In the genomic region with DNA sequence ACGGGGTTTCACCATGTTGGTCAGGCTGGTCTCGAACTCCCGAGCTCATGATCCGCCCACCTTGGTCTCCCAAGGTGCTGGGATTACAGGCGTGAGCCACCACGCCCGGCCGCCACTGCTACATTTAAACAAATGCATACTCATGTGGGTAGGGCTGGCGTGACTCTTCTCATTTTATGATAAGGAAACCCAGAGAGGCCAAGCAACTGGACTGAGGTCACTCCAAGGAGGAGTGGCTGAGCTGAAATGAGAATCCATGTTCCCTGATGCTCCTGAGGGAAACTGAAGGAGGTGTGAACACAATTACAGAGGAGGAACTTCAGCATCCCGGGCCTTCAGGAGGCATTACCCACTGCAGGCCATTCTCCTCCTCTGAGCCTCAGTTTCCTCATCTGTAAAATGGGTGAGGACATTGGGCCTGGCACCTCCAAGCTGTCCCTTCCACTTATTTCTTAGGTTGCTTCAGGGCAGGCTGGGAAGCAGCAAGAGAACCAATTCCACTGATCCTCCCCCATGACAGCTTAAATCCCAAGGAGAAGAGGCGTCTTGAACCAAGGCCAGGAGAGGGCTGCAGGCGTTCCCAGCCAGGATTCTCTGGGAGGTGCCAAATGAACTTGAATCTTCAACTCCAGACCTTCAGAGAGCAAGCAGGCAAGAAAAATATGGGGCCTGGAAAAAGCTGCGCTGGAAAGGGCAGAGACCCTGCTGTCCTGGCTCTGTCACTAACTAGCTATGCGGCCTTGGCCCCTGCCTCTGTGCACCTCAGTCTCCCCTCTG, we compare ENCODE assay signal across 23 cellular contexts. TPM values are rescaled to one million over a fixed set of nuclear protein-coding genes. Genes with fewer than 3 reads are reported as not detected.
DNase-seq lines count a peak whose midpoint lies in the region; ATAC-seq, FAIRE-seq and TF ChIP-seq lines count a peak whose summit lies in the region.
"Had no signal": no experiment of that assay in that cellular context is flagged by ENCODE, and none has a peak within 500 bp of the region (broad histone marks: within the 10 kb centered on the region; RNA-seq: fewer than 3 reads in every experiment).

No MANE protein-coding gene starts in this region.

- H3K79me2 ChIP-seq in HCT116 (ENCODE audit: insufficient read depth, low read length) (peaks cover 8% of the 10 kb centered on the region; the same call in 1 of the 2 replicates), HepG2 (ENCODE audit: insufficient read depth, low read length) (peaks cover 44% of the 10 kb centered on the region)

- H3K4me3 ChIP-seq in HCT116 (replicated peaks in 1 of 2; ENCODE audit: low read depth in 1 of 2, low read length in 2 of 2) (no peak overlapping the region), HepG2 (replicated peaks in 1 of 3; ENCODE audit: insufficient read depth in 1 of 3, low read depth in 2 of 3, low read length in 3 of 3) (peak overlapping the region in 1 of 3 experiments; percentile 92; a peak in 1 of 6 replicates)
- H3K4me3 ChIP-seq: ascending aorta, heart right ventricle, lower lobe of right lung, psoas muscle had no signal

- peaks cover 12 to 33% of the 10 kb centered on the region in 2 experiments; a peak in 2 of 4 replicates for H3K4me1 ChIP-seq in HCT116 (ENCODE audit: control insufficient read depth in 1 of 2, insufficient read depth in 2 of 2, low read length in 2 of 2)
- H3K4me1 ChIP-seq in HepG2 (ENCODE audit: insufficient read depth, low read length): peaks cover 56% of the 10 kb centered on the region

- FAIRE-seq in HepG2 (lab: Jason Lieb, UNC): no peak

- no peak for TF ChIP-seq EP300 in HepG2 (IDR thresholded peaks at IDR 0.05; ENCODE audit: low read depth in 2 of 2, low read length in 2 of 2)
- no peak for TF ChIP-seq EP300 in HepG2 (CRISPR knock-in tag; IDR thresholded peaks at IDR 0.05; ENCODE audit: borderline replicate concordance)

- H3K27me3 ChIP-seq in HCT116 (ENCODE audit: insufficient read depth, low read length) (no peaks in the 10 kb centered on the region), HepG2 (ENCODE audit: control insufficient read depth in 1 of 2, insufficient read depth in 2 of 2, low read length in 2 of 2) (no peaks in the 10 kb centered on the region; a peak in 1 of 5 replicates)
- H3K27me3 ChIP-seq: ascending aorta, heart right ventricle had no signal

- H3K9me2 ChIP-seq in HCT116 (ENCODE audit: insufficient read depth): no peaks in the 10 kb centered on the region

- H3K9me3 Mint-ChIP-seq in brain: no peaks in the 10 kb centered on the region
- H3K9me3 Mint-ChIP-seq in stimulated activated effector memory CD8-positive, alpha-beta T cell treated with anti-CD3 and anti-CD28 coated beads, Interleukin-12 subunit alpha, Interleukin-12 subunit beta, amount 100 ng/mL, for 72 hours: no peaks in the 10 kb centered on the region
- no peaks in the 10 kb centered on the region for H3K9me3 Mint-ChIP-seq in naive thymus-derived CD8-positive, alpha-beta T cell
- H3K9me3 Mint-ChIP-seq: activated naive CD4-positive, alpha-beta T cell treated with anti-CD3 and anti-CD28 coated beads for 36 hours; CD4-positive, alpha-beta memory T cell; endodermal cell; naive thymus-derived CD4-positive, alpha-beta T cell had no signal

- DNase-seq in HCT116 (ENCODE audit: low read depth, low spot score) (no peak), HepG2 (ENCODE audit: low spot score) (no peak)
- DNase-seq in stimulated activated effector memory CD8-positive, alpha-beta T cell treated with anti-CD3 and anti-CD28 coated beads, Interleukin-12 subunit alpha, Interleukin-12 subunit beta, amount 100 ng/mL, for 72 hours (ENCODE audit: low spot score in 2 of 2): no peak
- no peak for DNase-seq in naive thymus-derived CD8-positive, alpha-beta T cell
- DNase-seq: activated naive CD4-positive, alpha-beta T cell treated with anti-CD3 and anti-CD28 coated beads for 36 hours; CD4-positive, alpha-beta memory T cell; cerebellar nuclear complex; DMS53; endodermal cell; heart right ventricle; Karpas-422; lower lobe of right lung; naive thymus-derived CD4-positive, alpha-beta T cell; NCI-H1092; NCI-H510A; RPMI8226; stimulated activated CD4-positive, alpha-beta T cell treated with anti-CD3 and anti-CD28 coated beads, Interleukin-4, amount 100 ng/mL, for 24 hours had no signal

- no peaks in the 10 kb centered on the region for H4K20me1 ChIP-seq in HCT116 (ENCODE audit: insufficient read depth)
- H4K20me1 ChIP-seq in HepG2 (ENCODE audit: insufficient read depth, low read length): peaks cover 29% of the 10 kb centered on the region

- RAD21 ChIA-PET in HCT116 (lab: Charles Lee; ENCODE audit: low non-redundant PET in 1 of 2, low total read pairs in 2 of 2, uncharacterized antibody in 2 of 2, unreplicated experiment in 2 of 2): no interaction called here

- TF ChIP-seq POLR2A in HCT116 (IDR thresholded peaks at IDR 0.05; ENCODE audit: borderline replicate concordance, extremely low read depth, insufficient read depth, insufficient read length) (no peak), HepG2 (IDR thresholded peaks at IDR 0.05; ENCODE audit: insufficient read depth in 1 of 2, low read depth in 2 of 2, low read length in 2 of 2) (no peak)

- H3K36me3 ChIP-seq in HCT116 (ENCODE audit: control insufficient read depth in 1 of 2, insufficient read depth in 2 of 2, low read length in 2 of 2) (no peaks in the 10 kb centered on the region), HepG2 (replicated peaks in 1 of 2; ENCODE audit: control insufficient read depth in 1 of 2, insufficient read depth in 2 of 2, low read length in 2 of 2) (peaks cover 5 to 15% of the 10 kb centered on the region in 2 experiments)
- H3K36me3 ChIP-seq: ascending aorta had no signal

- no peak overlapping the region for H3K27ac ChIP-seq in HCT116 (ENCODE audit: low read depth, low read length)
- no peak overlapping the region for H3K27ac ChIP-seq in HepG2 (ENCODE audit: extremely low read length, insufficient read depth, low read length)
- H3K27ac ChIP-seq: ascending aorta, lower lobe of right lung, psoas muscle had no signal

- H3K4me1 Mint-ChIP-seq in brain: peaks cover 46% of the 10 kb centered on the region
- no peaks in the 10 kb centered on the region for H3K4me1 Mint-ChIP-seq in stimulated activated effector memory CD8-positive, alpha-beta T cell treated with anti-CD3 and anti-CD28 coated beads, Interleukin-12 subunit alpha, Interleukin-12 subunit beta, amount 100 ng/mL, for 72 hours
- peaks cover 0 to 16% (median 7%) of the 10 kb centered on the region in 4 donors for H3K4me1 Mint-ChIP-seq in naive thymus-derived CD8-positive, alpha-beta T cell

- no peak overlapping the region for H3K4me2 ChIP-seq in HCT116 (ENCODE audit: low read length)
- peak overlapping the region; percentile 91 for H3K4me2 ChIP-seq in HepG2 (ENCODE audit: low read depth, low read length)

- BruUV-seq in HCT116 (replicated peaks; lab: Mats Ljungman, UMichigan) (TSS peak; percentile 24), HepG2 (replicated peaks; lab: Mats Ljungman, UMichigan) (no TSS peak)

- peaks cover 4% of the 10 kb centered on the region for H3K27me3 Mint-ChIP-seq in brain
- H3K27me3 Mint-ChIP-seq in naive thymus-derived CD8-positive, alpha-beta T cell: peaks cover 0 to 22% (median 6%) of the 10 kb centered on the region in 5 donors
- H3K27me3 Mint-ChIP-seq: CD4-positive, alpha-beta memory T cell had no signal

- H3K27ac Mint-ChIP-seq in brain: peak overlapping the region in 3 of 5 experiments; percentile 30 to 72 (median 56)
- H3K27ac Mint-ChIP-seq in stimulated activated effector memory CD8-positive, alpha-beta T cell treated with anti-CD3 and anti-CD28 coated beads, Interleukin-12 subunit alpha, Interleukin-12 subunit beta, amount 100 ng/mL, for 72 hours: peak overlapping the region; percentile 73
- H3K27ac Mint-ChIP-seq in naive thymus-derived CD8-positive, alpha-beta T cell: no peak overlapping the region
- H3K27ac Mint-ChIP-seq: activated naive CD4-positive, alpha-beta T cell treated with anti-CD3 and anti-CD28 coated beads for 36 hours; endodermal cell had no signal

- intact Hi-C loops in HCT116 (cut with micrococcal nuclease): no loop called here
- intact Hi-C loops in HepG2 (cut with micrococcal nuclease; ENCODE audit: unreplicated experiment): no loop called here

- peak overlapping the region in 4 of 5 experiments; percentile 39 to 85 (median 46) for H3K4me3 Mint-ChIP-seq in brain
- no peak overlapping the region for H3K4me3 Mint-ChIP-seq in stimulated activated effector memory CD8-positive, alpha-beta T cell treated with anti-CD3 and anti-CD28 coated beads, Interleukin-12 subunit alpha, Interleukin-12 subunit beta, amount 100 ng/mL, for 72 hours
- H3K4me3 Mint-ChIP-seq in naive thymus-derived CD8-positive, alpha-beta T cell: peak overlapping the region in 2 of 10 donors; percentile 22 to 55
- H3K4me3 Mint-ChIP-seq: activated naive CD4-positive, alpha-beta T cell treated with anti-CD3 and anti-CD28 coated beads for 36 hours had no signal

- H3K9ac ChIP-seq in HCT116 (ENCODE audit: low read length) (no peak overlapping the region), HepG2 (ENCODE audit: insufficient read depth, low read depth, low read length) (peak overlapping the region; percentile 95; the same call in 1 of the 2 replicates)

- no peaks in the 10 kb centered on the region for H3K9me3 ChIP-seq in HCT116 (ENCODE audit: control insufficient read depth in 1 of 2, insufficient read depth in 1 of 2, low read depth in 1 of 2, low read length in 2 of 2)
- H3K9me3 ChIP-seq in HepG2 (ENCODE audit: low read length): no peaks in the 10 kb centered on the region
- H3K9me3 ChIP-seq: ascending aorta, heart right ventricle, lower lobe of right lung, psoas muscle had no signal

- no peaks in the 10 kb centered on the region for H3K36me3 Mint-ChIP-seq in brain
- no peaks in the 10 kb centered on the region for H3K36me3 Mint-ChIP-seq in stimulated activated effector memory CD8-positive, alpha-beta T cell treated with anti-CD3 and anti-CD28 coated beads, Interleukin-12 subunit alpha, Interleukin-12 subunit beta, amount 100 ng/mL, for 72 hours
- H3K36me3 Mint-ChIP-seq in naive thymus-derived CD8-positive, alpha-beta T cell: no peaks in the 10 kb centered on the region
- H3K36me3 Mint-ChIP-seq: CD4-positive, alpha-beta memory T cell; naive thymus-derived CD4-positive, alpha-beta T cell had no signal

- TF ChIP-seq RAD21 in HCT116 (IDR thresholded peaks at IDR 0.05; ENCODE audit: low read depth) (no peak), HepG2 (CRISPR knock-in tag; IDR thresholded peaks at IDR 0.05) (no peak)

- no peak for ATAC-seq in HCT116
- no peak for ATAC-seq in HepG2
- ATAC-seq in stimulated activated effector memory CD8-positive, alpha-beta T cell treated with anti-CD3 and anti-CD28 coated beads, Interleukin-12 subunit alpha, Interleukin-12 subunit beta, amount 100 ng/mL, for 72 hours: no peak
- ATAC-seq in GM19455 (IDR thresholded peaks at IDR 0.05; ENCODE audit: unreplicated experiment): no peak
- ATAC-seq in HG02610 (IDR thresholded peaks at IDR 0.05; ENCODE audit: unreplicated experiment): no peak
- no peak for ATAC-seq in GM19023 (IDR thresholded peaks at IDR 0.05; ENCODE audit: unreplicated experiment)
- no peak for ATAC-seq in naive thymus-derived CD8-positive, alpha-beta T cell
- ATAC-seq: heart right ventricle; lower lobe of right lung; naive thymus-derived CD4-positive, alpha-beta T cell; psoas muscle had no signal

- 93% methylated on average over 13 of the region's 14 CpGs for WGBS in HepG2 (ENCODE audit: low lambda C conversion rate)

- POLR2A ChIA-PET in HCT116 (lab: Charles Lee) (no interaction called here), HepG2 (lab: Yijun Ruan, JAX) (interaction anchor here (0.7 to 11.6 kb wide), 4 partner anchors 15 to 88 kb away, joined by 3 to 383 read pairs (median 80); partner anchors contain the start of gene KCTD17)
- POLR2A ChIA-PET in naive thymus-derived CD8-positive, alpha-beta T cell (lab: Charles Lee): no interaction called here

- CTCF ChIA-PET in HCT116 (lab: Charles Lee) (interaction anchor here (2.0 kb wide), 1 partner anchor 18 kb away, joined by 4 read pairs; no protein-coding TSS in a partner anchor), HepG2 (lab: Yijun Ruan, JAX; ENCODE audit: low intra/inter-chr PET ratio, low total read pairs) (no interaction called here)

- no peak overlapping the region for H2AFZ ChIP-seq in HCT116 (ENCODE audit: low read depth, low read length, poor library complexity, severe bottlenecking)
- H2AFZ ChIP-seq in HepG2 (ENCODE audit: low read length): no peak overlapping the region

- TF ChIP-seq CTCF in HCT116 (IDR thresholded peaks at IDR 0.05 in 2 of 3, conservative IDR thresholded peaks at IDR 0.05 in 1 of 3; ENCODE audit: borderline replicate concordance in 1 of 3, insufficient read depth in 1 of 3, low read depth in 2 of 3, low read length in 2 of 3): no peak
- no peak for TF ChIP-seq CTCF in brain (conservative IDR thresholded peaks at IDR 0.05)
- no peak for TF ChIP-seq CTCF in HepG2 (CRISPR knock-in tag; IDR thresholded peaks at IDR 0.05)

- in situ Hi-C loops in HepG2 (cut with HindIII; ENCODE audit: extremely low pct_ligation_motif_present, low pct_unique_long_range_greater_than_20kb): no loop called here

RNA-seq across cellular contexts. Expression of gene TST, which starts 2.9 kb away (rescaled TPM):
- total RNA-seq in HCT116 (2021; ENCODE audit: unreplicated experiment): 32.1 TPM
- 30.4 and 32.5 TPM in 2 replicates for polyA plus RNA-seq in HCT116 (2012)
- polyA plus RNA-seq in brain (ENCODE audit: insufficient read depth, low read depth, low replicate concordance): 36.3 TPM
- 44.1 and 44.6 TPM in 2 replicates for total RNA-seq in HepG2 (2016; rRNA removed; fragmentation: Illumina TruSeq; extraction: Trizol)
- 13.7 and 15.5 TPM in 2 replicates for total RNA-seq in HepG2 (2016; cell fraction: cytosol; rRNA removed; fragmentation: Illumina TruSeq; extraction: Trizol; ENCODE audit: low read depth)
- total RNA-seq in HepG2 (2016; cell fraction: insoluble cytoplasmic fraction; rRNA removed; fragmentation: Illumina TruSeq; extraction: Trizol): 40.1 and 44.0 TPM in 2 replicates
- total RNA-seq in HepG2 (2016; cell fraction: membrane; rRNA removed; fragmentation: Illumina TruSeq; extraction: Trizol): 17.1 and 24.3 TPM in 2 replicates
- total RNA-seq in HepG2 (2016; cell fraction: nucleus; rRNA removed; fragmentation: Illumina TruSeq; extraction: Trizol): 22.6 and 23.7 TPM in 2 replicates
- 63.6 and 86.4 TPM in 2 replicates for polyA plus RNA-seq in HepG2 (2011; rRNA removed)
- 76.5 and 98.4 TPM in 2 replicates for polyA plus RNA-seq in HepG2 (2011; cell fraction: cytosol; rRNA removed)
- 54.5 and 63.2 TPM in 2 replicates for polyA plus RNA-seq in HepG2 (2011; cell fraction: nucleus; rRNA removed)
- 53.9 and 67.5 TPM in 2 replicates for polyA plus RNA-seq in HepG2 (2012)
- polyA plus RNA-seq in HepG2 (2016; cell fraction: cytosol; fragmentation: Illumina TruSeq; extraction: Trizol; ENCODE audit: low read depth): 13.5 and 13.9 TPM in 2 replicates
- 41.1 and 43.9 TPM in 2 replicates for polyA plus RNA-seq in HepG2 (2016; cell fraction: insoluble cytoplasmic fraction; fragmentation: Illumina TruSeq; extraction: Trizol; ENCODE audit: low read depth)
- 14.3 and 18.2 TPM in 2 replicates for polyA plus RNA-seq in HepG2 (2016; cell fraction: membrane; fragmentation: Illumina TruSeq; extraction: Trizol; ENCODE audit: low read depth)
- polyA plus RNA-seq in HepG2 (2016; cell fraction: nucleus; fragmentation: Illumina TruSeq; extraction: Trizol; ENCODE audit: insufficient read depth, low read depth): 31.5 and 36.8 TPM in 2 replicates
- 30.9 and 77.7 TPM in 2 replicates for polyA minus RNA-seq in HepG2 (2011; rRNA and poly(A)+ RNA removed; ENCODE audit: low replicate concordance)
- polyA minus RNA-seq in HepG2 (2011; cell fraction: cytosol; rRNA and poly(A)+ RNA removed): 20.6 and 23.0 TPM in 2 replicates
- polyA minus RNA-seq in HepG2 (2011; cell fraction: nucleus; rRNA and poly(A)+ RNA removed): 24.1 and 24.4 TPM in 2 replicates
- not detected for total RNA-seq in naive thymus-derived CD8-positive, alpha-beta T cell
- polyA plus RNA-seq in naive thymus-derived CD8-positive, alpha-beta T cell: 1 to 10 TPM in 1 of 3 donors, not detected in 2; 1.5 TPM

RNA-seq across cellular contexts. Expression of gene MPST, which starts 3.2 kb away (rescaled TPM):
- 68.6 TPM for total RNA-seq in HCT116 (2021; ENCODE audit: unreplicated experiment)
- polyA plus RNA-seq in HCT116 (2012): 65.4 and 69.3 TPM in 2 replicates
- 65.7 TPM for polyA plus RNA-seq in brain (ENCODE audit: insufficient read depth, low read depth, low replicate concordance)
- total RNA-seq in HepG2 (2016; rRNA removed; fragmentation: Illumina TruSeq; extraction: Trizol): 94.8 and 133 TPM in 2 replicates
- 214 and 241 TPM in 2 replicates for total RNA-seq in HepG2 (2016; cell fraction: cytosol; rRNA removed; fragmentation: Illumina TruSeq; extraction: Trizol; ENCODE audit: low read depth)
- 83.9 and 129 TPM in 2 replicates for total RNA-seq in HepG2 (2016; cell fraction: insoluble cytoplasmic fraction; rRNA removed; fragmentation: Illumina TruSeq; extraction: Trizol)
- total RNA-seq in HepG2 (2016; cell fraction: membrane; rRNA removed; fragmentation: Illumina TruSeq; extraction: Trizol): 236 and 281 TPM in 2 replicates
- 43.0 and 55.9 TPM in 2 replicates for total RNA-seq in HepG2 (2016; cell fraction: nucleus; rRNA removed; fragmentation: Illumina TruSeq; extraction: Trizol)
- polyA plus RNA-seq in HepG2 (2011; rRNA removed): 141 and 191 TPM in 2 replicates
- polyA plus RNA-seq in HepG2 (2011; cell fraction: cytosol; rRNA removed): 159 and 302 TPM in 2 replicates
- 297 and 319 TPM in 2 replicates for polyA plus RNA-seq in HepG2 (2011; cell fraction: nucleus; rRNA removed)
- 112 and 147 TPM in 2 replicates for polyA plus RNA-seq in HepG2 (2012)
- 221 and 245 TPM in 2 replicates for polyA plus RNA-seq in HepG2 (2016; cell fraction: cytosol; fragmentation: Illumina TruSeq; extraction: Trizol; ENCODE audit: low read depth)
- polyA plus RNA-seq in HepG2 (2016; cell fraction: insoluble cytoplasmic fraction; fragmentation: Illumina TruSeq; extraction: Trizol; ENCODE audit: low read depth): 107 and 116 TPM in 2 replicates
- polyA plus RNA-seq in HepG2 (2016; cell fraction: membrane; fragmentation: Illumina TruSeq; extraction: Trizol; ENCODE audit: low read depth): 209 and 227 TPM in 2 replicates
- 107 and 117 TPM in 2 replicates for polyA plus RNA-seq in HepG2 (2016; cell fraction: nucleus; fragmentation: Illumina TruSeq; extraction: Trizol; ENCODE audit: insufficient read depth, low read depth)
- 17.7 and 144 TPM in 2 replicates for polyA minus RNA-seq in HepG2 (2011; rRNA and poly(A)+ RNA removed; ENCODE audit: low replicate concordance)
- 94.1 and 104 TPM in 2 replicates for polyA minus RNA-seq in HepG2 (2011; cell fraction: cytosol; rRNA and poly(A)+ RNA removed)
- polyA minus RNA-seq in HepG2 (2011; cell fraction: nucleus; rRNA and poly(A)+ RNA removed): 39.0 and 46.2 TPM in 2 replicates
- 1 to 10 TPM; 1.1 to 1.5 TPM for total RNA-seq in naive thymus-derived CD8-positive, alpha-beta T cell
- 1 to 10 TPM in 2 of 3 donors, under 1 TPM in 1; 0.34 to 9.7 (median 1.8) TPM for polyA plus RNA-seq in naive thymus-derived CD8-positive, alpha-beta T cell

RNA-seq across cellular contexts. Expression of gene KCTD17, which starts 35.2 kb away (rescaled TPM):
- total RNA-seq in HCT116 (2021; ENCODE audit: unreplicated experiment) (23.4 TPM), HepG2 (2016; rRNA removed; fragmentation: Illumina TruSeq; extraction: Trizol) (4.5 and 5.3 TPM in 2 replicates)
- 21.3 and 24.4 TPM in 2 replicates for polyA plus RNA-seq in HCT116 (2012)
- polyA plus RNA-seq in brain (ENCODE audit: insufficient read depth, low read depth, low replicate concordance) (108 TPM), HepG2 (2011; rRNA removed) (11.7 and 17.4 TPM in 2 replicates)
- 2.1 and 2.4 TPM in 2 replicates for total RNA-seq in HepG2 (2016; cell fraction: cytosol; rRNA removed; fragmentation: Illumina TruSeq; extraction: Trizol; ENCODE audit: low read depth)
- 3.3 and 4.9 TPM in 2 replicates for total RNA-seq in HepG2 (2016; cell fraction: insoluble cytoplasmic fraction; rRNA removed; fragmentation: Illumina TruSeq; extraction: Trizol)
- total RNA-seq in HepG2 (2016; cell fraction: membrane; rRNA removed; fragmentation: Illumina TruSeq; extraction: Trizol): 3.7 and 3.8 TPM in 2 replicates
- 2.9 and 4.4 TPM in 2 replicates for total RNA-seq in HepG2 (2016; cell fraction: nucleus; rRNA removed; fragmentation: Illumina TruSeq; extraction: Trizol)
- 11.0 and 11.5 TPM in 2 replicates for polyA plus RNA-seq in HepG2 (2011; cell fraction: cytosol; rRNA removed)
- 52.2 and 53.1 TPM in 2 replicates for polyA plus RNA-seq in HepG2 (2011; cell fraction: nucleus; rRNA removed)
- polyA plus RNA-seq in HepG2 (2012): 5.3 and 11.6 TPM in 2 replicates
- polyA plus RNA-seq in HepG2 (2016; cell fraction: cytosol; fragmentation: Illumina TruSeq; extraction: Trizol; ENCODE audit: low read depth): 2.5 and 3.1 TPM in 2 replicates
- polyA plus RNA-seq in HepG2 (2016; cell fraction: insoluble cytoplasmic fraction; fragmentation: Illumina TruSeq; extraction: Trizol; ENCODE audit: low read depth): 4.6 and 5.0 TPM in 2 replicates
- 2.8 and 4.0 TPM in 2 replicates for polyA plus RNA-seq in HepG2 (2016; cell fraction: membrane; fragmentation: Illumina TruSeq; extraction: Trizol; ENCODE audit: low read depth)
- polyA plus RNA-seq in HepG2 (2016; cell fraction: nucleus; fragmentation: Illumina TruSeq; extraction: Trizol; ENCODE audit: insufficient read depth, low read depth): 5.0 and 5.9 TPM in 2 replicates
- polyA minus RNA-seq in HepG2 (2011; rRNA and poly(A)+ RNA removed; ENCODE audit: low replicate concordance): 0.28 and 24.0 TPM in 2 replicates
- polyA minus RNA-seq in HepG2 (2011; cell fraction: cytosol; rRNA and poly(A)+ RNA removed): 4.6 and 5.1 TPM in 2 replicates
- 6.8 and 7.3 TPM in 2 replicates for polyA minus RNA-seq in HepG2 (2011; cell fraction: nucleus; rRNA and poly(A)+ RNA removed)
- total RNA-seq in naive thymus-derived CD8-positive, alpha-beta T cell: 10 to 100 TPM; 26.1 to 26.6 TPM
- 10 to 100 TPM in 2 of 3 donors, 1 to 10 TPM in 1; 9.1 to 12.1 (median 10.3) TPM for polyA plus RNA-seq in naive thymus-derived CD8-positive, alpha-beta T cell

Comparison
In these comparisons a context has a peak if more than half of its experiments do, and no peak if none do; other contexts are left out.
1. H3K27ac Mint-ChIP-seq: peak in brain (3 of 5) and stimulated activated effector memory CD8-positive, alpha-beta T cell treated with anti-CD3 and anti-CD28 coated beads, Interleukin-12 subunit alpha, Interleukin-12 subunit beta, amount 100 ng/mL, for 72 hours (single experiment); none in naive thymus-derived CD8-positive, alpha-beta T cell (0 of 10).
2. RNA of gene TST, which starts 2.9 kb away (total RNA-seq): 13.7 to 44.6 TPM in HepG2 and 32.1 TPM in HCT116 (single experiment); not detected in naive thymus-derived CD8-positive, alpha-beta T cell; every median in the first group is over 10 times any median in the second.
3. RNA of gene MPST, which starts 3.2 kb away (total RNA-seq): 43.0 to 281 TPM in HepG2 and 68.6 TPM in HCT116 (single experiment); 1.1 to 1.5 TPM in naive thymus-derived CD8-positive, alpha-beta T cell; every median in the first group is over 10 times any median in the second.
4. Of the 20 proteins assayed by ChIP-seq in both HepG2 and HCT116: peak only in HepG2: POLR2AphosphoS5; only in HCT116: none; in both: none; in neither: 19.